ENCODE assay signal across 14 cellular contexts in the genomic region with DNA sequence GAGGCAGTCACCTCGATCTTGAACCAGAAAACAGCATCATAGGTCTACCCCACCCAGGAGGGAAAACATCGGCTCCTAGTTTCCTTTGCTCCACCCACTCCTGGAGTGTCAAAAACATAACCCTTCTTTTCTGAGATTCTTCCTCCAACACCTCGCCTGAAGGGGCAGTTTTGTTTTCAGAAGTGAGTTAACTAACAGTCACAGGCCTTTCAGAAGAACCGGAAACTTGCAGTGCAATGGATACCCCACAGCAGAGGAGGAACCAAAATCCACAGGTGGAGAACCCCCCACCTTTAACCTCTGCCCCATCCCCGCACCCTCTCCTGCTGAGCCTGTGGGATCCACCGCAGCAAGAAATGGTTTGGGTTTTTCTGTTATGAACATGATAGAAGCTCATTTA. TPM values are rescaled to one million over a fixed set of nuclear protein-coding genes. Genes with fewer than 3 reads are reported as not detected.
DNase-seq lines count a peak whose midpoint lies in the region; ATAC-seq and TF ChIP-seq lines count a peak whose summit lies in the region.
"Had no signal": no experiment of that assay in that cellular context is flagged by ENCODE, and none has a peak within 500 bp of the region (broad histone marks: within the 10 kb centered on the region; RNA-seq: fewer than 3 reads in every experiment).

No MANE protein-coding gene starts in this region.

- peak overlapping the region; percentile 45 for H3K4me3 Mint-ChIP-seq in T-helper 2 cell treated with Interferon-gamma antibody and Interleukin-4, amounts not matched to agents 5 μg/mL and 100 μg/mL, for 36 hours
- peak overlapping the region; percentile 81 for H3K4me3 Mint-ChIP-seq in natural killer cell
- H3K4me3 Mint-ChIP-seq: neural progenitor cell had no signal

- no peak for TF ChIP-seq CTCF in natural killer cell (IDR thresholded peaks at IDR 0.05)

- intact Hi-C loops in natural killer cell (cut with micrococcal nuclease), result no loop called here

- H3K36me3 Mint-ChIP-seq in T-helper 2 cell treated with Interferon-gamma antibody and Interleukin-4, amounts not matched to agents 5 μg/mL and 100 μg/mL, for 36 hours (ENCODE audit: low read depth), result no peaks in the 10 kb centered on the region
- no peaks in the 10 kb centered on the region for H3K36me3 Mint-ChIP-seq in natural killer cell
- H3K36me3 Mint-ChIP-seq: neural progenitor cell had no signal

- H3K4me3 ChIP-seq in GM08714 (ENCODE audit: low read length), result peak overlapping the region; percentile 20; the same call in 1 of the 2 replicates
- H3K4me3 ChIP-seq: dorsolateral prefrontal cortex, neural progenitor cell had no signal

- no peak for DNase-seq in T-helper 2 cell treated with Interferon-gamma antibody and Interleukin-4, amounts not matched to agents 5 μg/mL and 100 μg/mL, for 36 hours (ENCODE audit: low spot score)
- no peak for DNase-seq in natural killer cell
- DNase-seq in NCI-H510A (lab: John Stamatoyannopoulos, UW), result no peak
- no peak for DNase-seq in NCI-H2196 treated with DMSO at 0.1 percent for 48 hours (lab: John Stamatoyannopoulos, UW; ENCODE audit: unreplicated experiment)
- DNase-seq: COR-L47, dorsolateral prefrontal cortex, NCI-H1694, NCI-H69, substantia nigra, T-helper 9 cell had no signal

- H3K4me1 Mint-ChIP-seq in T-helper 2 cell treated with Interferon-gamma antibody and Interleukin-4, amounts not matched to agents 5 μg/mL and 100 μg/mL, for 36 hours (ENCODE audit: low read depth), result peaks cover 15% of the 10 kb centered on the region
- peaks cover 28% of the 10 kb centered on the region in 2 donors for H3K4me1 Mint-ChIP-seq in natural killer cell

- H3K9me3 Mint-ChIP-seq in T-helper 2 cell treated with Interferon-gamma antibody and Interleukin-4, amounts not matched to agents 5 μg/mL and 100 μg/mL, for 36 hours, result peaks cover 6% of the 10 kb centered on the region
- no peaks in the 10 kb centered on the region for H3K9me3 Mint-ChIP-seq in natural killer cell
- H3K9me3 Mint-ChIP-seq: neural progenitor cell had no signal

- ATAC-seq in GM19395 (IDR thresholded peaks at IDR 0.05; ENCODE audit: unreplicated experiment), result peak; percentile 68
- ATAC-seq in natural killer cell, result peak in 2 of 3 donors; percentile 38 to 60
- no peak for ATAC-seq in HG02678 (IDR thresholded peaks at IDR 0.05; ENCODE audit: unreplicated experiment)

- H3K27me3 Mint-ChIP-seq in T-helper 2 cell treated with Interferon-gamma antibody and Interleukin-4, amounts not matched to agents 5 μg/mL and 100 μg/mL, for 36 hours (ENCODE audit: low read depth), result peaks cover 11% of the 10 kb centered on the region
- peaks cover 0 to 8% of the 10 kb centered on the region in 2 donors for H3K27me3 Mint-ChIP-seq in natural killer cell (ENCODE audit: low read depth in 2 of 2)

- peak overlapping the region; percentile 80 for H3K27ac Mint-ChIP-seq in T-helper 2 cell treated with Interferon-gamma antibody and Interleukin-4, amounts not matched to agents 5 μg/mL and 100 μg/mL, for 36 hours
- H3K27ac Mint-ChIP-seq in natural killer cell, result peak overlapping the region; percentile 85 to 86
- H3K27ac Mint-ChIP-seq: neural progenitor cell had no signal

RNA-seq across cellular contexts. Expression of gene TEX2, which starts 7.8 kb away (rescaled TPM):
- 10 to 100 TPM in 2 of 3 donors, 1 to 10 TPM in 1; 8.3 to 16.3 (median 11.3) TPM for total RNA-seq in natural killer cell
